ENCODE assay signal across 12 cellular contexts in the genomic region with DNA sequence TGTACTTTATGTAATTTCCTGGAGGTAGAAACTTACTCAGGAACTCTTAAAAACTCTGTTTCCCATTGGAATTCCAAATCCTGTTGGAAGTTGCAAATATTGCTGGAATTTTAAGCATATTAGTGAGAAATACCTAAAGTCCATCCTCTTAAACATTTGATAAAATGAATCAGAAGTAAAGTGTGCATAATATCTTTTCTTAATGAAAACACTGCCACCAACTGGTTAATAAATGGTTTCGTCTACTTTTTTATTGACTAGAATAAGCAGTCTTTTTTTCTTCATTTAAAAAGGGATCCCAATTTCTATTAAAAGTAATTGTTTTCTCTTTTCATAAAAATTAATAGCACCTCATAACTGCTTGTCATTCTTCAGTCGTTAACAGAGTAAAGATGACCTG. TPM values are rescaled to one million over a fixed set of nuclear protein-coding genes. Genes with fewer than 3 reads are reported as not detected.
DNase-seq lines count a peak whose midpoint lies in the region; ATAC-seq, FAIRE-seq and TF ChIP-seq lines count a peak whose summit lies in the region.
"Had no signal": no experiment of that assay in that cellular context is flagged by ENCODE, and none has a peak within 500 bp of the region (broad histone marks: within the 10 kb centered on the region; RNA-seq: fewer than 3 reads in every experiment).

No MANE protein-coding gene starts in this region.

- H3K27me3 ChIP-seq in DOHH2 (ENCODE audit: control insufficient read depth, low read length): no peaks in the 10 kb centered on the region; the same call in 1 of the 2 replicates
- H3K27me3 ChIP-seq in bronchial epithelial cell (ENCODE audit: control insufficient read depth, insufficient read depth, low read length): no peaks in the 10 kb centered on the region

- H4K20me1 ChIP-seq in DOHH2 (ENCODE audit: control insufficient read depth, insufficient read depth, low read depth, low read length): no peaks in the 10 kb centered on the region

- peaks cover 52% of the 10 kb centered on the region for H3K27me3 Mint-ChIP-seq in neural crest cell (ENCODE audit: low read depth)
- peaks cover 5% of the 10 kb centered on the region for H3K27me3 Mint-ChIP-seq in activated CD4-positive, alpha-beta T cell treated with anti-CD3 and anti-CD28 coated beads for 36 hours
- H3K27me3 Mint-ChIP-seq: memory B cell had no signal

- no peaks in the 10 kb centered on the region for H3K79me2 ChIP-seq in DOHH2 (ENCODE audit: control insufficient read depth, low read length)

- H3K4me3 ChIP-seq in DOHH2 (ENCODE audit: low read length) (no peak overlapping the region), bronchial epithelial cell (ENCODE audit: low read depth, low read length) (no peak overlapping the region)

- H3K9me3 ChIP-seq in DOHH2 (ENCODE audit: control insufficient read depth, insufficient read depth, low read length): no peaks in the 10 kb centered on the region

- DNase-seq in NCI-H1694 (lab: John Stamatoyannopoulos, UW) (peak; percentile 10), bronchial epithelial cell (ENCODE audit: low read depth) (peak; percentile 21), neural crest cell (ENCODE audit: low read depth, low spot score) (no peak), NOMO-1 (lab: John Stamatoyannopoulos, UW; ENCODE audit: unreplicated experiment in 2 of 2) (no peak)
- no peak for DNase-seq in activated CD4-positive, alpha-beta T cell treated with anti-CD3 and anti-CD28 coated beads for 36 hours
- DNase-seq: NCI-H1048 had no signal

- no peak overlapping the region for H3K4me2 ChIP-seq in DOHH2 (ENCODE audit: low read length)

- H3K36me3 ChIP-seq in DOHH2 (ENCODE audit: control insufficient read depth, low read length) (no peaks in the 10 kb centered on the region), bronchial epithelial cell (ENCODE audit: control insufficient read depth, insufficient read depth, low read length) (no peaks in the 10 kb centered on the region)

- no peak for ATAC-seq in HG03342 (IDR thresholded peaks at IDR 0.05; ENCODE audit: unreplicated experiment)
- no peak for ATAC-seq in activated CD4-positive, alpha-beta T cell treated with anti-CD3 and anti-CD28 coated beads for 36 hours

- H3K27ac ChIP-seq in DOHH2 (ENCODE audit: low read depth, low read length): no peak overlapping the region

- no peak overlapping the region for H3K27ac Mint-ChIP-seq in neural crest cell (ENCODE audit: unreplicated experiment)
- no peak overlapping the region for H3K27ac Mint-ChIP-seq in activated CD4-positive, alpha-beta T cell treated with anti-CD3 and anti-CD28 coated beads for 36 hours
- H3K27ac Mint-ChIP-seq: memory B cell; T-helper 1 cell treated with Interleukin-12 subunit alpha and Interleukin-12 subunit beta and Interleukin-4 antibody, amounts not matched to agents 30 μg/mL and 1 μg/mL, for 36 hours had no signal

- FAIRE-seq in bronchial epithelial cell (lab: Jason Lieb, UNC): no peak
- FAIRE-seq: endothelial cell of umbilical vein had no signal

- H3F3A ChIP-seq in DOHH2 (ENCODE audit: control insufficient read depth, insufficient read depth): no peaks in the 10 kb centered on the region

- H3K9me2 ChIP-seq in DOHH2 (replicated peaks; ENCODE audit: control insufficient read depth, low read length): no peaks in the 10 kb centered on the region

- H3K36me3 Mint-ChIP-seq in neural crest cell (ENCODE audit: low read depth): peaks cover 4% of the 10 kb centered on the region
- no peaks in the 10 kb centered on the region for H3K36me3 Mint-ChIP-seq in activated CD4-positive, alpha-beta T cell treated with anti-CD3 and anti-CD28 coated beads for 36 hours (ENCODE audit: low read depth)
- H3K36me3 Mint-ChIP-seq: memory B cell had no signal

- no peaks in the 10 kb centered on the region for H3K4me1 ChIP-seq in DOHH2 (ENCODE audit: control insufficient read depth, low read length)

- peak; percentile 17 for TF ChIP-seq CTCF in DOHH2 (IDR thresholded peaks at IDR 0.05; ENCODE audit: low read depth, low read length, poor library complexity, severe bottlenecking)
- TF ChIP-seq CTCF in bronchial epithelial cell (IDR thresholded peaks at IDR 0.05; ENCODE audit: insufficient read depth, low read length, severe bottlenecking): no peak
- TF ChIP-seq CTCF in neural crest cell (conservative IDR thresholded peaks at IDR 0.05): peak; percentile 52

- intact Hi-C loops in activated CD4-positive, alpha-beta T cell treated with anti-CD3 and anti-CD28 coated beads for 36 hours (cut with DNase I, micrococcal nuclease): no loop called here

- H3K9me3 Mint-ChIP-seq in neural crest cell: peaks cover 7% of the 10 kb centered on the region
- peaks cover 6% of the 10 kb centered on the region for H3K9me3 Mint-ChIP-seq in activated CD4-positive, alpha-beta T cell treated with anti-CD3 and anti-CD28 coated beads for 36 hours (ENCODE audit: low read depth)
- H3K9me3 Mint-ChIP-seq: T-helper 1 cell treated with Interleukin-12 subunit alpha and Interleukin-12 subunit beta and Interleukin-4 antibody, amounts not matched to agents 30 μg/mL and 1 μg/mL, for 36 hours had no signal

- no peaks in the 10 kb centered on the region for H3K4me1 Mint-ChIP-seq in neural crest cell
- no peaks in the 10 kb centered on the region for H3K4me1 Mint-ChIP-seq in activated CD4-positive, alpha-beta T cell treated with anti-CD3 and anti-CD28 coated beads for 36 hours
- H3K4me1 Mint-ChIP-seq: memory B cell had no signal

- CTCF ChIA-PET in activated CD4-positive, alpha-beta T cell treated with anti-CD3 and anti-CD28 coated beads for 36 hours (lab: Charles Lee): interaction anchor here (0.7 kb wide), 1 partner anchor 25 kb away, joined by 3 read pairs; no protein-coding TSS in a partner anchor

- POLR2A ChIA-PET in activated CD4-positive, alpha-beta T cell treated with anti-CD3 and anti-CD28 coated beads for 36 hours (lab: Charles Lee): no interaction called here

- H3K4me3 Mint-ChIP-seq in neural crest cell: no peak overlapping the region
- H3K4me3 Mint-ChIP-seq in activated CD4-positive, alpha-beta T cell treated with anti-CD3 and anti-CD28 coated beads for 36 hours: no peak overlapping the region
- H3K4me3 Mint-ChIP-seq: memory B cell; T-helper 1 cell treated with Interleukin-12 subunit alpha and Interleukin-12 subunit beta and Interleukin-4 antibody, amounts not matched to agents 30 μg/mL and 1 μg/mL, for 36 hours had no signal

RNA-seq across cellular contexts. Expression of a gene that starts 28.3 kb away (rescaled TPM):
- total RNA-seq in bronchial epithelial cell (not detected in 2 replicates), neural crest cell (not detected in 2 replicates)
- total RNA-seq in activated CD4-positive, alpha-beta T cell treated with anti-CD3 and anti-CD28 coated beads for 36 hours: not detected
- total RNA-seq: endothelial cell of umbilical vein, temporal lobe had no signal

Comparison
In these comparisons a context has a peak if more than half of its experiments do, and no peak if none do; other contexts are left out.
1. DNase-seq: peak in NCI-H1694 (single experiment) and bronchial epithelial cell (single experiment); none in neural crest cell (single experiment), NOMO-1 (0 of 2) and activated CD4-positive, alpha-beta T cell treated with anti-CD3 and anti-CD28 coated beads for 36 hours (single experiment).